21 cellular contexts compared by ENCODE assay signal in genomic region chr14:78690836-78691235, GRCh38.
"Had no signal": no experiment of that assay in that cellular context is flagged by ENCODE, and none has a peak within 500 bp of the region (broad histone marks: within the 10 kb centered on the region; RNA-seq: fewer than 3 reads in every experiment).

No MANE protein-coding gene starts in this region.

- H3K9ac ChIP-seq: parathyroid adenoma had no signal

- H3K4me3 Mint-ChIP-seq: activated naive CD8-positive, alpha-beta T cell treated with anti-CD3 and anti-CD28 coated beads, Interleukin-2, amount 10 ng/mL, durations not matched to agents 7 days and 5 days; dendritic cell treated with granulocyte-macrophage colony-stimulating factor and Interleukin-4, amounts not matched to agents 40 ng/mL and 50 ng/mL, for 4 days; natural killer cell treated with Interleukin-12 subunit alpha and Interleukin-12 subunit beta and Interleukin-15 and Interleukin-18, amount 100 ng/mL, for 72 hours; stimulated activated naive B cell treated with anti-CD40 and anti-IgM and Interleukin-4, amounts not matched to agents 10 μg/mL and 1 μg/mL and 100 μg/mL, for 72 hours had no signal

- H2AFZ ChIP-seq: parathyroid adenoma had no signal

- ATAC-seq: lower lobe of right lung; natural killer cell treated with Interleukin-12 subunit alpha and Interleukin-12 subunit beta and Interleukin-15 and Interleukin-18, amount 100 ng/mL, for 72 hours; stimulated activated naive B cell treated with anti-CD40 and anti-IgM and Interleukin-4, amounts not matched to agents 10 μg/mL and 1 μg/mL and 100 μg/mL, for 72 hours had no signal

- H3K4me3 ChIP-seq: breast epithelium, esophagus squamous epithelium, lower lobe of right lung, sigmoid colon, spleen, tibial artery had no signal

- DNase-seq: activated CD4-positive, alpha-beta T cell treated with anti-CD3 and anti-CD28 coated beads, Interleukin-2, amount 50 U/mL, for 48 hours; activated naive CD4-positive, alpha-beta T cell; activated naive CD8-positive, alpha-beta T cell treated with anti-CD3 and anti-CD28 coated beads, Interleukin-2, amount 10 ng/mL, durations not matched to agents 7 days and 5 days; cerebellar nuclear complex; effector CD8-positive, alpha-beta T cell; esophagus squamous epithelium; foreskin melanocyte; lower lobe of right lung; sigmoid colon; spleen; stimulated activated naive B cell treated with anti-CD40 and anti-IgM and Interleukin-4, amounts not matched to agents 10 μg/mL and 1 μg/mL and 100 μg/mL, for 72 hours; SW 1271; T-helper 2 cell; tibial artery; WERI-Rb-1 had no signal

- H3K27me3 ChIP-seq: breast epithelium, esophagus squamous epithelium, neutrophil, sigmoid colon, spleen, tibial artery had no signal

- H3K36me3 Mint-ChIP-seq: activated naive CD8-positive, alpha-beta T cell treated with anti-CD3 and anti-CD28 coated beads, Interleukin-2, amount 10 ng/mL, durations not matched to agents 7 days and 5 days; natural killer cell treated with Interleukin-12 subunit alpha and Interleukin-12 subunit beta and Interleukin-15 and Interleukin-18, amount 100 ng/mL, for 72 hours; stimulated activated naive B cell treated with anti-CD40 and anti-IgM and Interleukin-4, amounts not matched to agents 10 μg/mL and 1 μg/mL and 100 μg/mL, for 72 hours had no signal

- H3K36me3 ChIP-seq: breast epithelium, esophagus squamous epithelium, lower lobe of right lung, neutrophil, sigmoid colon, spleen, tibial artery, WERI-Rb-1 had no signal

- H3K27ac ChIP-seq: breast epithelium, esophagus squamous epithelium, lower lobe of right lung, neutrophil, parathyroid adenoma, sigmoid colon, spleen, tibial artery, WERI-Rb-1 had no signal

- H3K4me1 ChIP-seq: breast epithelium, esophagus squamous epithelium, lower lobe of right lung, parathyroid adenoma, sigmoid colon, spleen, tibial artery had no signal

- H3K27me3 Mint-ChIP-seq: dendritic cell treated with granulocyte-macrophage colony-stimulating factor and Interleukin-4, amounts not matched to agents 40 ng/mL and 50 ng/mL, for 4 days had no signal

- FAIRE-seq: keratinocyte had no signal

- H3K9me3 ChIP-seq: breast epithelium, esophagus squamous epithelium, lower lobe of right lung, neutrophil, sigmoid colon, spleen, tibial artery had no signal

- H3K9me3 Mint-ChIP-seq: activated naive CD8-positive, alpha-beta T cell treated with anti-CD3 and anti-CD28 coated beads, Interleukin-2, amount 10 ng/mL, durations not matched to agents 7 days and 5 days; dendritic cell treated with granulocyte-macrophage colony-stimulating factor and Interleukin-4, amounts not matched to agents 40 ng/mL and 50 ng/mL, for 4 days; stimulated activated naive B cell treated with anti-CD40 and anti-IgM and Interleukin-4, amounts not matched to agents 10 μg/mL and 1 μg/mL and 100 μg/mL, for 72 hours had no signal

- H3K79me2 ChIP-seq: parathyroid adenoma had no signal

- H3K27ac Mint-ChIP-seq: activated naive CD8-positive, alpha-beta T cell treated with anti-CD3 and anti-CD28 coated beads, Interleukin-2, amount 10 ng/mL, durations not matched to agents 7 days and 5 days; dendritic cell treated with granulocyte-macrophage colony-stimulating factor and Interleukin-4, amounts not matched to agents 40 ng/mL and 50 ng/mL, for 4 days; natural killer cell treated with Interleukin-12 subunit alpha and Interleukin-12 subunit beta and Interleukin-15 and Interleukin-18, amount 100 ng/mL, for 72 hours; stimulated activated naive B cell treated with anti-CD40 and anti-IgM and Interleukin-4, amounts not matched to agents 10 μg/mL and 1 μg/mL and 100 μg/mL, for 72 hours had no signal
